Comparison of ENCODE assay signal across 9 cellular contexts in the genomic region with DNA sequence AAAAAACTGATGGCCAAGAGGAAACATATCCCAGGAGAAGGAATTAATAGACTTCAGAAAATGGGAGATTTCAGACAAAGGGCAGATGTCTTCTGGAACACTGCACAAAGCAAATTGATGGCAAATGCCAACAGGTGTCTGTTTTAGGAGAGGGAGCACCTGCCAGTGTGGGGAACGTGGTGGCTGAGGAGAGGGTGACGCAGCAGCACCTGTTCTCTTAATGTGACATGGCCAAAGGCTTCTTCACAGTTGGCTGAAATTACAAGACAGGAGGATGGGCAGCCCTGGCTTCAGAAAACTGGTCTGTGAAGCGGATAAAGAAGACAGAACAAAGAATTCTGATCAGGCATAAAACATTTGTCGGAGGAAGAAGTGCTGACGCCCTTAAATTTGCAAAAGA.
DNase-seq lines count a peak whose midpoint lies in the region; ATAC-seq and TF ChIP-seq lines count a peak whose summit lies in the region.
"Had no signal": no experiment of that assay in that cellular context is flagged by ENCODE, and none has a peak within 500 bp of the region (broad histone marks: within the 10 kb centered on the region; RNA-seq: fewer than 3 reads in every experiment).

No MANE protein-coding gene starts in this region.

- H3K9me3 ChIP-seq in heart left ventricle: no peaks in the 10 kb centered on the region
- H3K9me3 ChIP-seq: adrenal gland had no signal

- H3K27ac ChIP-seq in heart left ventricle: no peak overlapping the region
- H3K27ac ChIP-seq: adrenal gland had no signal

- H3K4me3 ChIP-seq in heart left ventricle: no peak overlapping the region
- H3K4me3 ChIP-seq: adrenal gland had no signal

- H3K36me3 ChIP-seq in heart left ventricle: no peaks in the 10 kb centered on the region
- H3K36me3 ChIP-seq: adrenal gland had no signal

- peak; percentile 11 for ATAC-seq in GM18508 (IDR thresholded peaks at IDR 0.05; ENCODE audit: insufficient read depth, unreplicated experiment)
- peak; percentile 37 for ATAC-seq in GM21825 (IDR thresholded peaks at IDR 0.05; ENCODE audit: unreplicated experiment)
- no peak for ATAC-seq in heart left ventricle

- peaks cover 0 to 30% (median 10%) of the 10 kb centered on the region in 12 donors for H3K4me1 ChIP-seq in heart left ventricle

- DNase-seq in NCI-H187 (lab: John Stamatoyannopoulos, UW) (peak; percentile 95 to 98), germinal center (ENCODE audit: low spot score) (peak; percentile 64), heart left ventricle (no peak), MV-4-11 (lab: John Stamatoyannopoulos, UW) (no peak), NOMO-1 (lab: John Stamatoyannopoulos, UW; ENCODE audit: unreplicated experiment in 2 of 2) (no peak), mucosa of gallbladder (ENCODE audit: low spot score) (no peak)
- DNase-seq: adrenal gland had no signal

- no peak for TF ChIP-seq CTCF in heart left ventricle (IDR thresholded peaks at IDR 0.05)

- no peak for TF ChIP-seq POLR2A in heart left ventricle (IDR thresholded peaks at IDR 0.05)

- no peaks in the 10 kb centered on the region for H3K27me3 ChIP-seq in heart left ventricle
- H3K27me3 ChIP-seq: adrenal gland had no signal

- intact Hi-C loops in heart left ventricle (cut with DNase I): no loop called here

- 79 to 90% (median 87%) methylated on average over 5 of the region's 5 CpGs for WGBS in heart left ventricle, 4 donors

Comparison
In these comparisons a context has a peak if more than half of its experiments do, and no peak if none do; other contexts are left out.
1. ATAC-seq: peak in GM18508 (single experiment) and GM21825 (single experiment); none in heart left ventricle (0 of 4).
2. DNase-seq: peak in NCI-H187 (2 of 2) and germinal center (single experiment); none in heart left ventricle (0 of 5), MV-4-11 (single experiment), NOMO-1 (0 of 2) and mucosa of gallbladder (single experiment).